In the genomic region with DNA sequence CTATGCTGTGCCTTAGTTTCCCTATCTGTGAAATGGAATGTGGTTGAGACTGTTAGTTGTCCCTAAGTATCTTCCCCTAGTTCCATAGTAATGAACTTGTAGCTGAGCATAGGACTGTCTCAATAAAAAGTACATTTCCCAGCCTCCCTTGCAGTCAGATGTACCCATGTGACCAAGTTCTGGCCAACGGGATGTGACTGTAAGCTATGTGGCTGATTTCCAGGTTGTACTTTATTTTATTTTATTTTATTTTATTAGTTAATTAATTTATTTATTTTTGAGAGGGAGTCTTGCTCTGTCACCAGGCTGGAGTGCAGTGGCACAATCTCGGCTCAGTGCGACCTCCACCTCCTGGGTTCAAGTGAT, we compare ENCODE assay signal across 22 cellular contexts.
DNase-seq lines count a peak whose midpoint lies in the region; ATAC-seq, FAIRE-seq and TF ChIP-seq lines count a peak whose summit lies in the region.
"Had no signal": no experiment of that assay in that cellular context is flagged by ENCODE, and none has a peak within 500 bp of the region (broad histone marks: within the 10 kb centered on the region; RNA-seq: fewer than 3 reads in every experiment).

No MANE protein-coding gene starts in this region.

- no peaks in the 10 kb centered on the region for H4K20me1 ChIP-seq in IMR-90 (ENCODE audit: insufficient read depth, low read length)
- H4K20me1 ChIP-seq in mammary epithelial cell (ENCODE audit: insufficient read depth, low read length): no peaks in the 10 kb centered on the region

- CTCF ChIA-PET in A549 (lab: Yijun Ruan, JAX) (interaction anchor here (0.6 to 0.9 kb wide), 2 partner anchors 30 to 36 kb away, joined by 3 read pairs; no protein-coding TSS in a partner anchor), IMR-90 (lab: Yijun Ruan, JAX) (no interaction called here), mammary epithelial cell (lab: Charles Lee; ENCODE audit: low non-redundant PET) (no interaction called here)

- no peak overlapping the region for H3K56ac ChIP-seq in IMR-90 (ENCODE audit: extremely low read depth, insufficient read depth, low read length)

- no peak for ATAC-seq in A549
- no peak for ATAC-seq in IMR-90 (ENCODE audit: low read depth)
- ATAC-seq in GM21737 (IDR thresholded peaks at IDR 0.05; ENCODE audit: unreplicated experiment): no peak
- ATAC-seq: HCT116 had no signal

- peak overlapping the region; percentile 58 for H2BK5ac ChIP-seq in IMR-90 (ENCODE audit: low read depth, low read length, poor library complexity, severe bottlenecking)

- peaks cover 20% of the 10 kb centered on the region for H3K9me1 ChIP-seq in IMR-90 (ENCODE audit: insufficient read depth, low read length)

- peak overlapping the region; percentile 83; the same call in 1 of the 2 replicates for H2BK120ac ChIP-seq in IMR-90 (ENCODE audit: low read depth, low read length)

- H3K4me2 ChIP-seq in A549 (no peak overlapping the region), IMR-90 (ENCODE audit: low read depth, low read length) (no peak overlapping the region), mammary epithelial cell (ENCODE audit: insufficient read depth, low read depth, low read length) (peak overlapping the region; percentile 12)

- dilution Hi-C loops in IMR-90 (cut with HindIII; ENCODE audit: low sequenced_read_pairs, unreplicated experiment) (no loop called here), mammary epithelial cell (cut with HindIII; ENCODE audit: low sequenced_read_pairs) (no loop called here)

- 0 out of 4 replicates have a peak, but pooled peaks cover 0 to 6% of the 10 kb centered on the region in 2 experiments for H3K79me1 ChIP-seq in IMR-90 (ENCODE audit: low read depth in 1 of 2, low read length in 2 of 2)

- 92% methylated on average over 3 of the region's 3 CpGs for WGBS in A549 (ENCODE audit: missing lambda C conversion rate)
- no CpG with 5 or more reads among the region's 3 CpGs for WGBS in IMR-90 (ENCODE audit: extremely low coverage in 2 of 2, insufficient read length in 1 of 2), 2 experiments
- WGBS in mammary epithelial cell (ENCODE audit: low coverage, missing lambda C conversion rate): 100% methylated on average over 3 of the region's 3 CpGs
- 91% methylated on average over 3 of the region's 3 CpGs for WGBS in prostate gland

- H3K36me3 ChIP-seq in IMR-90 (ENCODE audit: control insufficient read depth, insufficient read depth, low read length) (no peaks in the 10 kb centered on the region), mammary epithelial cell (ENCODE audit: insufficient read depth, low read length) (peaks cover 4% of the 10 kb centered on the region), prostate gland (no peaks in the 10 kb centered on the region)
- H3K36me3 ChIP-seq: BE2C had no signal

- H4K8ac ChIP-seq in IMR-90 (ENCODE audit: low read depth in 2 of 2, low read length in 2 of 2): peak overlapping the region; percentile 51 to 54; a peak in 3 of 4 replicates

- H3K18ac ChIP-seq in IMR-90 (ENCODE audit: low read depth, low read length): peak overlapping the region; percentile 91

- in situ Hi-C loops in IMR-90 (cut with MboI; ENCODE audit: low sequenced_read_pairs): no loop called here
- in situ Hi-C loops in mammary epithelial cell (cut with MboI; ENCODE audit: low sequenced_read_pairs in 2 of 2): no loop called here

- BruUV-seq in IMR-90 (replicated peaks; lab: Mats Ljungman, UMichigan): no TSS peak
- BruUV-seq in mammary epithelial cell (replicated peaks; lab: Mats Ljungman, UMichigan): no TSS peak

- H2AFZ ChIP-seq in IMR-90 (replicated peaks; ENCODE audit: low read length, poor library complexity) (no peak overlapping the region), mammary epithelial cell (ENCODE audit: low read depth, low read length) (no peak overlapping the region)

- intact Hi-C loops in IMR-90 (cut with micrococcal nuclease) (no loop called here), mammary epithelial cell (cut with micrococcal nuclease) (loop anchor here (2.0 kb wide), 1 partner anchor 32 kb away; no protein-coding TSS in a partner anchor), prostate gland (cut with DNase I) (no loop called here)

- peak overlapping the region; percentile 30; the same call in 1 of the 2 replicates for H3K23ac ChIP-seq in IMR-90 (ENCODE audit: low read depth, low read length)

- POLR2A ChIA-PET in A549 (lab: Yijun Ruan, JAX) (no interaction called here), IMR-90 (lab: Charles Lee; ENCODE audit: unreplicated experiment) (no interaction called here)

- H2AK9ac ChIP-seq in IMR-90 (replicated peaks; ENCODE audit: low read depth, low read length, poor library complexity): no peak overlapping the region

- H3K9ac ChIP-seq in IMR-90 (ENCODE audit: low read depth, low read length) (no peak overlapping the region), mammary epithelial cell (ENCODE audit: insufficient read depth, low read length) (no peak overlapping the region)

- H3K4ac ChIP-seq in IMR-90 (ENCODE audit: low read depth, low read length): peak overlapping the region; percentile 57

- H2BK15ac ChIP-seq in IMR-90 (ENCODE audit: low read depth, low read length): peak overlapping the region; percentile 87

- H3K27ac ChIP-seq in A549 (peak overlapping the region; percentile 64 to 76; a peak in 5 of 6 replicates), IMR-90 (ENCODE audit: insufficient read depth, low read length) (no peak overlapping the region), mammary epithelial cell (ENCODE audit: insufficient read depth, low read depth, low read length) (peak overlapping the region; percentile 39), prostate gland (peak overlapping the region; percentile 42 to 77)

- no peak for FAIRE-seq in A549 (lab: Jason Lieb, UNC)
- FAIRE-seq: G401.6, GM12891, GM19239 had no signal

- H3K9me3 ChIP-seq in A549 (no peaks in the 10 kb centered on the region), IMR-90 (ENCODE audit: control insufficient read depth, insufficient read depth, low read length) (no peaks in the 10 kb centered on the region), mammary epithelial cell (replicated peaks; ENCODE audit: insufficient read depth, low read length) (no peaks in the 10 kb centered on the region), prostate gland (no peaks in the 10 kb centered on the region)
- H3K9me3 ChIP-seq: BE2C had no signal

- peak overlapping the region; percentile 38 for H4K5ac ChIP-seq in IMR-90 (ENCODE audit: low read depth, low read length)

- H3K27me3 ChIP-seq in IMR-90 (ENCODE audit: control insufficient read depth, insufficient read depth, low read length) (no peaks in the 10 kb centered on the region), mammary epithelial cell (ENCODE audit: insufficient read depth, low read length) (no peaks in the 10 kb centered on the region), prostate gland (replicated peaks; ENCODE audit: insufficient read depth) (no peaks in the 10 kb centered on the region)
- H3K27me3 ChIP-seq: BE2C had no signal

- TF ChIP-seq POLR2A in A549 (IDR thresholded peaks at IDR 0.05; ENCODE audit: low read length) (no peak), IMR-90 (IDR thresholded peaks at IDR 0.05; ENCODE audit: low read depth, low read length) (no peak), prostate gland (IDR thresholded peaks at IDR 0.05) (no peak)

- peak overlapping the region; percentile 54 for H2AK5ac ChIP-seq in IMR-90 (ENCODE audit: low read depth, low read length)

- no peak for TF ChIP-seq EP300 in A549 (IDR thresholded peaks at IDR 0.05)

- no peak overlapping the region for H3K4me3 ChIP-seq in A549
- H3K4me3 ChIP-seq in IMR-90 (ENCODE audit: insufficient read depth, low read depth, low read length): no peak overlapping the region
- no peak overlapping the region for H3K4me3 ChIP-seq in mammary epithelial cell (replicated peaks in 1 of 3; ENCODE audit: insufficient read depth in 1 of 3, low read depth in 2 of 3, low read length in 3 of 3)
- H3K4me3 ChIP-seq in prostate gland: no peak overlapping the region

- TF ChIP-seq RAD21 in A549 (conservative IDR thresholded peaks at IDR 0.05 in 1 of 2, IDR thresholded peaks at IDR 0.05 in 1 of 2) (no peak), IMR-90 (IDR thresholded peaks at IDR 0.05; ENCODE audit: low read length) (no peak)

- H4K91ac ChIP-seq in IMR-90 (ENCODE audit: insufficient read depth, low read depth, low read length): peak overlapping the region; percentile 51

- peak overlapping the region; percentile 74 for H2BK20ac ChIP-seq in IMR-90 (ENCODE audit: low read depth, low read length)

- TF ChIP-seq CTCF in A549 (IDR thresholded peaks at IDR 0.05) (no peak), IMR-90 (conservative IDR thresholded peaks at IDR 0.05; ENCODE audit: low read depth, low read length) (no peak), mammary epithelial cell (conservative IDR thresholded peaks at IDR 0.05 in 1 of 2, IDR thresholded peaks at IDR 0.05 in 1 of 2; ENCODE audit: extremely low read depth in 1 of 2, insufficient read depth in 1 of 2, low read depth in 1 of 2, low read length in 2 of 2) (no peak), prostate gland (IDR thresholded peaks at IDR 0.05) (no peak)

- peak overlapping the region; percentile 56 for H3K14ac ChIP-seq in IMR-90 (replicated peaks; ENCODE audit: low read depth, low read length)

- peaks cover 6% of the 10 kb centered on the region for H3K79me2 ChIP-seq in mammary epithelial cell (ENCODE audit: insufficient read depth, low read length)

- H3K4me1 ChIP-seq in A549: peaks cover 53% of the 10 kb centered on the region
- H3K4me1 ChIP-seq in IMR-90 (ENCODE audit: control insufficient read depth, insufficient read depth, low read length): peaks cover 25% of the 10 kb centered on the region
- H3K4me1 ChIP-seq in mammary epithelial cell (ENCODE audit: insufficient read depth, low read length): peaks cover 61% of the 10 kb centered on the region
- peaks cover 8% of the 10 kb centered on the region for H3K4me1 ChIP-seq in prostate gland (replicated peaks)
- H3K4me1 ChIP-seq: BE2C had no signal

- DNase-seq in A549 (ENCODE audit: low read depth in 1 of 2, low spot score in 1 of 2) (no peak), IMR-90 (no peak), mammary epithelial cell (no peak), prostate gland (ENCODE audit: low spot score) (no peak), NCI-H146 (lab: John Stamatoyannopoulos, UW) (no peak), NAMALWA (ENCODE audit: low spot score) (no peak)
- DNase-seq: ACHN; BE2C; C1 segment of cervical spinal cord; CD4-positive, CD25-positive, alpha-beta regulatory T cell; CD8-positive, alpha-beta memory T cell; COR-L47; DMS 273 treated with DMSO at 0.1 percent for 48 hours; DMS53; GOT3; H7; HFFc6 had no signal

TF ChIP-seq in A549, 52 proteins besides CTCF, POLR2A, EP300 and RAD21 (continues in another document):
- no peak for TF ChIP-seq FOXS1 (CRISPR knock-in tag; IDR thresholded peaks at IDR 0.05)

TF ChIP-seq in IMR-90, 13 proteins besides CTCF, POLR2A, EP300 and RAD21 (continues in another document):
- 0 out of 2 replicates have a peak, but pooled peaks have one; percentile 20 for TF ChIP-seq USF2 (IDR thresholded peaks at IDR 0.05; ENCODE audit: low read depth, low read length)
